Comparison of ENCODE assay signal across 13 cellular contexts in genomic region chr5:138045283-138045682, GRCh38. TPM values are rescaled to one million over a fixed set of nuclear protein-coding genes. Genes with fewer than 3 reads are reported as not detected.
"Had no signal": no experiment of that assay in that cellular context is flagged by ENCODE, and none has a peak within 500 bp of the region (broad histone marks: within the 10 kb centered on the region; RNA-seq: fewer than 3 reads in every experiment).

No MANE protein-coding gene starts in this region.

RNA-seq across cellular contexts. Expression of gene WNT8A, which starts 38.5 kb away (rescaled TPM):
- total RNA-seq: activated B cell treated with CpG ODN at 0.5 μM for 24 hours; activated CD4-positive, alpha-beta memory T cell treated with anti-CD3 and anti-CD28 coated beads for 36 hours; activated CD4-positive, alpha-beta memory T cell treated with anti-CD3 and anti-CD28 coated beads, Interleukin-2, amount 10 ng/mL, durations not matched to agents 7 days and 5 days; activated CD4-positive, alpha-beta T cell treated with anti-CD3 and anti-CD28 coated beads for 36 hours; activated CD4-positive, alpha-beta T cell treated with anti-CD3 and anti-CD28 coated beads, Interleukin-2, amount 10 ng/mL, durations not matched to agents 24 days and 14 days; activated CD4-positive, alpha-beta T cell treated with anti-CD3 and anti-CD28 coated beads, Interleukin-2, amount 10 ng/mL, durations not matched to agents 7 days and 5 days; activated CD8-positive, alpha-beta memory T cell treated with anti-CD3 and anti-CD28 coated beads for 36 hours; activated CD8-positive, alpha-beta memory T cell treated with anti-CD3 and anti-CD28 coated beads, Interleukin-2, amount 10 ng/mL, durations not matched to agents 7 days and 5 days; activated CD8-positive, alpha-beta T cell treated with anti-CD3 and anti-CD28 coated beads for 36 hours; activated CD8-positive, alpha-beta T cell treated with anti-CD3 and anti-CD28 coated beads, Interleukin-2, amount 10 ng/mL, durations not matched to agents 7 days and 5 days; T-helper 1 cell treated with Interleukin-12 subunit alpha and Interleukin-12 subunit beta and Interleukin-4 antibody, amounts not matched to agents 30 ng/mL and 1 ng/mL, for 36 hours; T-helper 17 cell; T-helper 2 cell treated with Interferon-gamma antibody and Interleukin-4, amounts not matched to agents 100 ng/mL and 5 ng/mL, for 36 hours had no signal
